In the genomic region with DNA sequence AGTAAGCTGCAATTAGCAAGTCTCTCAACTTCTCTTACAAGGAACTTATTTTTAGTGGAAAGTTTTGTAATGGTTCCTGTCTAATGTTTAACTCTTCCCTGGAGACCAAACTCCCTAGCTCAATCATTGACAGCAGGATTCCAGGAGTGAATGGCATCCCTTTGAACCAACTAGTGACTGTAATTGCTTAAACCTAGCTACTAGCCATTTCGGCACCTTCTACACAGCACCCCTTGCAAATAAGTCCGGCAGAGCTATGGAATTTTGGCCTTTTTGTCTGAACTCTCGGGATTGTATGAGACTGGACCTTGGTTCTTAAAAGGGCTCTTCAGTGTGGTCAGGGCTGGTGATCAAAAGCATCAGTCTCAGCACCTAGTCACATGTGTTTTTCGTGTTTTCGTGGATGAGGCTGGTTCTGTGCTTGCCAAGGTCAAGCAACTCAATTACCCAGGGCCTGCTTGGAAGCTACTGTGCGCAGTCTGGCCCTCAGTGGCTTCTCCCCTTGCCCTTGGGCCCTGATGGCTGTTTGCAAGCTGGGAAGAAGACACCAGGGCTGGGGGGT, we compare ENCODE assay signal across 11 cellular contexts.
DNase-seq lines count a peak whose midpoint lies in the region; ATAC-seq and TF ChIP-seq lines count a peak whose summit lies in the region.
"Had no signal": no experiment of that assay in that cellular context is flagged by ENCODE, and none has a peak within 500 bp of the region (broad histone marks: within the 10 kb centered on the region; RNA-seq: fewer than 3 reads in every experiment).

No MANE protein-coding gene starts in this region.

- H3K27me3 Mint-ChIP-seq in T-helper 17 cell: no peaks in the 10 kb centered on the region
- no peaks in the 10 kb centered on the region for H3K27me3 Mint-ChIP-seq in immature natural killer cell (ENCODE audit: low read depth in 3 of 3)

- intact Hi-C loops in gastrocnemius medialis (cut with DNase I; ENCODE audit: low total_unique reads): loop anchor here (5.0 kb wide), 1 partner anchor 70 kb away; no protein-coding TSS in a partner anchor

- H3K27ac ChIP-seq in GM23248: no peak overlapping the region
- peak overlapping the region; percentile 79 to 88 (median 83) for H3K27ac ChIP-seq in gastrocnemius medialis
- H3K27ac ChIP-seq: WERI-Rb-1 had no signal

- no peaks in the 10 kb centered on the region for H3K79me2 ChIP-seq in GM23248 (ENCODE audit: insufficient read depth)

- H3F3A ChIP-seq in GM23248 (ENCODE audit: insufficient read depth): peaks cover 7% of the 10 kb centered on the region; the same call in 1 of the 2 replicates

- ATAC-seq in T-helper 17 cell (no peak), gastrocnemius medialis (no peak)
- ATAC-seq: K562 had no signal

- peak overlapping the region; percentile 69 for H3K4me3 Mint-ChIP-seq in T-helper 17 cell
- peak overlapping the region in 3 of 5 donors; percentile 20 to 75 (median 68) for H3K4me3 Mint-ChIP-seq in immature natural killer cell
- H3K4me3 Mint-ChIP-seq: neural crest cell had no signal

- no peaks in the 10 kb centered on the region for H3K36me3 ChIP-seq in GM23248 (ENCODE audit: low read depth)
- no peaks in the 10 kb centered on the region for H3K36me3 ChIP-seq in gastrocnemius medialis
- H3K36me3 ChIP-seq: WERI-Rb-1 had no signal

- in situ Hi-C loops in GM23248 (cut with MboI) (no loop called here), gastrocnemius medialis (cut with MboI; ENCODE audit: low sequenced_read_pairs in 4 of 4) (no loop called here)

- no peaks in the 10 kb centered on the region for H3K27me3 ChIP-seq in GM23248 (replicated peaks; ENCODE audit: insufficient read depth)
- H3K27me3 ChIP-seq in gastrocnemius medialis: no peaks in the 10 kb centered on the region

- no peak for TF ChIP-seq CTCF in gastrocnemius medialis (IDR thresholded peaks at IDR 0.05 in 4 of 5, conservative IDR thresholded peaks at IDR 0.05 in 1 of 5)

- H3K4me3 ChIP-seq in GM23248: no peak overlapping the region
- no peak overlapping the region for H3K4me3 ChIP-seq in gastrocnemius medialis
- H3K4me3 ChIP-seq: K562 had no signal

- H3K9me2 ChIP-seq in GM23248 (ENCODE audit: insufficient read depth): no peaks in the 10 kb centered on the region

- 0 out of 2 replicates have a peak overlapping the region, but pooled peaks have one; percentile 1 for H2AFZ ChIP-seq in GM23248

- 87 to 96% methylated on average over 6 of the region's 6 CpGs for WGBS in GM23248 (ENCODE audit: low coverage in 1 of 2, low lambda C conversion rate in 2 of 2, missing lambda C conversion rate in 2 of 2), 2 experiments

- H3K36me3 Mint-ChIP-seq in T-helper 17 cell (ENCODE audit: low read depth): peaks cover 5% of the 10 kb centered on the region
- peaks cover 0 to 8% (median 5%) of the 10 kb centered on the region in 3 donors for H3K36me3 Mint-ChIP-seq in immature natural killer cell

- H3K9ac ChIP-seq in GM23248: no peak overlapping the region

- no peaks in the 10 kb centered on the region for H4K20me1 ChIP-seq in GM23248 (ENCODE audit: insufficient read depth)

- H3K4me1 Mint-ChIP-seq in T-helper 17 cell (peaks cover 49% of the 10 kb centered on the region), immature natural killer cell (peaks cover 70 to 94% of the 10 kb centered on the region in 2 donors)
- H3K4me1 Mint-ChIP-seq: neural crest cell had no signal

- no peak overlapping the region for H3K4me2 ChIP-seq in GM23248 (ENCODE audit: unreplicated experiment)

- DNase-seq in GM23248 (no peak), T-helper 17 cell (no peak), immature natural killer cell (no peak), gastrocnemius medialis (no peak), GM19240 (ENCODE audit: insufficient read length, low spot score) (no peak), activated gamma-delta T cell (lab: John Stamatoyannopoulos, UW) (no peak), pons (ENCODE audit: low spot score) (no peak)
- DNase-seq: NCI-H526 treated with DMSO at 0.1 percent for 48 hours, WERI-Rb-1 had no signal

- peaks cover 0 to 2% (median 0%) of the 10 kb centered on the region in 6 donors for H3K9me3 Mint-ChIP-seq in immature natural killer cell

- no peaks in the 10 kb centered on the region for H3K9me3 ChIP-seq in GM23248 (ENCODE audit: low read depth)
- H3K9me3 ChIP-seq in T-helper 17 cell (ENCODE audit: control insufficient read depth, low read length, poor library complexity, severe bottlenecking): no peaks in the 10 kb centered on the region
- H3K9me3 ChIP-seq in gastrocnemius medialis: no peaks in the 10 kb centered on the region

- peak overlapping the region; percentile 90 for H3K27ac Mint-ChIP-seq in T-helper 17 cell
- H3K27ac Mint-ChIP-seq in immature natural killer cell: peak overlapping the region; percentile 82 to 95 (median 92)

- H3K4me1 ChIP-seq in GM23248 (ENCODE audit: insufficient read depth) (peaks cover 9% of the 10 kb centered on the region), gastrocnemius medialis (peaks cover 0 to 23% of the 10 kb centered on the region in 2 donors)

- no peak for TF ChIP-seq POLR2A in gastrocnemius medialis (IDR thresholded peaks at IDR 0.05)
